In genomic region chr20:58662142-58662473, GRCh38 we compare ENCODE assay signal across 18 cellular contexts. TPM values are rescaled to one million over a fixed set of nuclear protein-coding genes. Genes with fewer than 3 reads are reported as not detected.
DNase-seq lines count a peak whose midpoint lies in the region; ATAC-seq and TF ChIP-seq lines count a peak whose summit lies in the region.
"Had no signal": no experiment of that assay in that cellular context is flagged by ENCODE, and none has a peak within 500 bp of the region (broad histone marks: within the 10 kb centered on the region; RNA-seq: fewer than 3 reads in every experiment).

No MANE protein-coding gene starts in this region.

- no peak overlapping the region for H3K4me3 ChIP-seq in trophoblast cell (ENCODE audit: low read depth, low read length)
- no peak overlapping the region for H3K4me3 ChIP-seq in smooth muscle cell
- H3K4me3 ChIP-seq in sigmoid colon: no peak overlapping the region

- CTCF ChIA-PET in activated CD8-positive, alpha-beta memory T cell treated with anti-CD3 and anti-CD28 coated beads, Interleukin-2, amount 10 ng/mL, durations not matched to agents 7 days and 5 days (lab: Charles Lee): interaction anchor here (2.5 kb wide), 1 partner anchor 11 kb away, joined by 19 read pairs; the partner anchor contains the start of gene STX16

- peaks cover 100% of the 10 kb centered on the region for H4K20me1 ChIP-seq in smooth muscle cell (ENCODE audit: low read depth)

- H3K4me1 ChIP-seq in trophoblast cell (ENCODE audit: control insufficient read depth in 1 of 2, insufficient read depth in 2 of 2, low read length in 2 of 2) (no peaks in the 10 kb centered on the region), smooth muscle cell (ENCODE audit: low read depth) (peaks cover 15% of the 10 kb centered on the region), sigmoid colon (peaks cover 0 to 37% (median 8%) of the 10 kb centered on the region in 4 donors)

- peak overlapping the region; percentile 28 for H3K4me3 Mint-ChIP-seq in activated CD8-positive, alpha-beta memory T cell treated with anti-CD3 and anti-CD28 coated beads, Interleukin-2, amount 10 ng/mL, durations not matched to agents 7 days and 5 days
- peak overlapping the region; percentile 85 for H3K4me3 Mint-ChIP-seq in T-helper 17 cell
- peak overlapping the region; percentile 36 to 70 for H3K4me3 Mint-ChIP-seq in effector memory CD8-positive, alpha-beta T cell

- no peaks in the 10 kb centered on the region for H3K27me3 Mint-ChIP-seq in activated CD8-positive, alpha-beta memory T cell treated with anti-CD3 and anti-CD28 coated beads, Interleukin-2, amount 10 ng/mL, durations not matched to agents 7 days and 5 days
- H3K27me3 Mint-ChIP-seq in T-helper 17 cell: no peaks in the 10 kb centered on the region
- no peaks in the 10 kb centered on the region for H3K27me3 Mint-ChIP-seq in effector memory CD8-positive, alpha-beta T cell

- H2BK12ac ChIP-seq in trophoblast cell (ENCODE audit: low read length): no peak overlapping the region

- H3K27ac ChIP-seq in trophoblast cell (ENCODE audit: low read depth, low read length): no peak overlapping the region
- H3K27ac ChIP-seq in smooth muscle cell (ENCODE audit: low read depth): no peak overlapping the region
- peak overlapping the region in 1 of 4 donors; percentile 14 for H3K27ac ChIP-seq in sigmoid colon

- WGBS in trophoblast cell (ENCODE audit: extremely low coverage, insufficient coverage, insufficient read length): no CpG with 5 or more reads among the region's 4 CpGs
- WGBS in smooth muscle cell (ENCODE audit: low lambda C conversion rate): 99% methylated on average over 4 of the region's 4 CpGs
- WGBS in sigmoid colon, 2 donors: 92 to 93% methylated on average over 4 of the region's 4 CpGs

- no peak overlapping the region for H4K12ac ChIP-seq in trophoblast cell (ENCODE audit: low read depth, low read length)

- TF ChIP-seq CTCF in smooth muscle cell (IDR thresholded peaks at IDR 0.05; ENCODE audit: borderline replicate concordance, insufficient read depth, poor library complexity, severe bottlenecking) (no peak), sigmoid colon (IDR thresholded peaks at IDR 0.05) (no peak)

- peak overlapping the region; percentile 92 for H3K27ac Mint-ChIP-seq in activated CD8-positive, alpha-beta memory T cell treated with anti-CD3 and anti-CD28 coated beads, Interleukin-2, amount 10 ng/mL, durations not matched to agents 7 days and 5 days
- peak overlapping the region; percentile 99 for H3K27ac Mint-ChIP-seq in T-helper 17 cell
- H3K27ac Mint-ChIP-seq in effector memory CD8-positive, alpha-beta T cell: peak overlapping the region; percentile 93 to 97

- no peak overlapping the region for H2BK5ac ChIP-seq in trophoblast cell (ENCODE audit: low read depth, low read length, poor library complexity)

- no peak overlapping the region for H4K91ac ChIP-seq in trophoblast cell (ENCODE audit: low read depth, low read length)

- H2AFZ ChIP-seq in trophoblast cell (ENCODE audit: insufficient read depth, low read length, poor library complexity): no peak overlapping the region
- H2AFZ ChIP-seq in smooth muscle cell (ENCODE audit: low read depth): no peak overlapping the region

- DNase-seq in activated CD8-positive, alpha-beta memory T cell treated with anti-CD3 and anti-CD28 coated beads, Interleukin-2, amount 10 ng/mL, durations not matched to agents 7 days and 5 days: no peak
- no peak for DNase-seq in activated CD8-positive, alpha-beta memory T cell treated with anti-CD3 and anti-CD28 coated beads for 24 hours
- no peak for DNase-seq in T-helper 17 cell
- DNase-seq in effector memory CD8-positive, alpha-beta T cell: no peak
- no peak for DNase-seq in trophoblast cell
- DNase-seq in HK-2 (ENCODE audit: unreplicated experiment): no peak
- DNase-seq in smooth muscle cell (lab: John Stamatoyannopoulos, UW; ENCODE audit: unreplicated experiment): no peak
- no peak for DNase-seq in sigmoid colon
- DNase-seq: effector CD8-positive, alpha-beta T cell; KBM-7; left colon; NCI-H1092; NCI-H2107; NCI-H526 treated with DMSO at 0.1 percent for 48 hours; PC-3; posterior cingulate gyrus; SK-N-SH; stimulated activated CD4-positive, alpha-beta T cell treated with anti-CD3 and anti-CD28 coated beads, Interleukin-15, amount 100 ng/mL, for 24 hours had no signal

- H3K4me2 ChIP-seq in trophoblast cell (ENCODE audit: low read length): no peak overlapping the region
- no peak overlapping the region for H3K4me2 ChIP-seq in smooth muscle cell
- H3K4me2 ChIP-seq: SK-N-SH had no signal

- no peak for TF ChIP-seq EP300 in sigmoid colon (IDR thresholded peaks at IDR 0.05)

- H3K36me3 ChIP-seq in trophoblast cell (ENCODE audit: control insufficient read depth in 1 of 2, insufficient read depth in 2 of 2, low read length in 2 of 2) (peaks cover 10 to 16% of the 10 kb centered on the region in 2 experiments), smooth muscle cell (ENCODE audit: low read depth) (no peaks in the 10 kb centered on the region), sigmoid colon (peaks cover 0 to 38% (median 0%) of the 10 kb centered on the region in 4 donors)

- peaks cover 65% of the 10 kb centered on the region for H3K4me1 Mint-ChIP-seq in activated CD8-positive, alpha-beta memory T cell treated with anti-CD3 and anti-CD28 coated beads, Interleukin-2, amount 10 ng/mL, durations not matched to agents 7 days and 5 days
- peaks cover 51% of the 10 kb centered on the region for H3K4me1 Mint-ChIP-seq in T-helper 17 cell
- peaks cover 36 to 69% of the 10 kb centered on the region in 2 donors for H3K4me1 Mint-ChIP-seq in effector memory CD8-positive, alpha-beta T cell (ENCODE audit: low read depth in 2 of 2)

- no peaks in the 10 kb centered on the region for H3K9me3 Mint-ChIP-seq in activated CD8-positive, alpha-beta memory T cell treated with anti-CD3 and anti-CD28 coated beads, Interleukin-2, amount 10 ng/mL, durations not matched to agents 7 days and 5 days (ENCODE audit: low read depth)
- H3K9me3 Mint-ChIP-seq in effector memory CD8-positive, alpha-beta T cell: no peaks in the 10 kb centered on the region

- H3K36me3 Mint-ChIP-seq in activated CD8-positive, alpha-beta memory T cell treated with anti-CD3 and anti-CD28 coated beads, Interleukin-2, amount 10 ng/mL, durations not matched to agents 7 days and 5 days: peaks cover 52% of the 10 kb centered on the region
- no peaks in the 10 kb centered on the region for H3K36me3 Mint-ChIP-seq in T-helper 17 cell (ENCODE audit: low read depth)
- peaks cover 36% of the 10 kb centered on the region for H3K36me3 Mint-ChIP-seq in effector memory CD8-positive, alpha-beta T cell (ENCODE audit: insufficient read depth)

- H3K9ac ChIP-seq in trophoblast cell (ENCODE audit: low read length) (no peak overlapping the region), smooth muscle cell (ENCODE audit: low read depth) (no peak overlapping the region)
- H3K9ac ChIP-seq: SK-N-SH had no signal

- TF ChIP-seq POLR2A in sigmoid colon (IDR thresholded peaks at IDR 0.05): no peak

- H3K4ac ChIP-seq in trophoblast cell (ENCODE audit: low read depth, low read length): no peak overlapping the region

- no peak overlapping the region for H2AK5ac ChIP-seq in trophoblast cell (ENCODE audit: low read length)

- no peak overlapping the region for H2BK120ac ChIP-seq in trophoblast cell (ENCODE audit: insufficient read depth, low read length, poor library complexity)

- no peak overlapping the region for H3K23ac ChIP-seq in trophoblast cell (ENCODE audit: low read length)

- no peaks in the 10 kb centered on the region for H3K79me1 ChIP-seq in trophoblast cell (ENCODE audit: low read length)

- peak overlapping the region; percentile 91 for H3K18ac ChIP-seq in trophoblast cell (ENCODE audit: low read length)

- H3F3A ChIP-seq in smooth muscle cell (ENCODE audit: low read depth): no peaks in the 10 kb centered on the region

- no peak for ATAC-seq in activated CD8-positive, alpha-beta memory T cell treated with anti-CD3 and anti-CD28 coated beads, Interleukin-2, amount 10 ng/mL, durations not matched to agents 7 days and 5 days
- ATAC-seq in T-helper 17 cell: no peak
- ATAC-seq in effector memory CD8-positive, alpha-beta T cell (replicated peaks): no peak
- ATAC-seq: left colon, PC-3 had no signal

- intact Hi-C loops in sigmoid colon (cut with DNase I): no loop called here

- no peak overlapping the region for H3K14ac ChIP-seq in trophoblast cell (ENCODE audit: low read length)

- H3K9me3 ChIP-seq in T-helper 17 cell (ENCODE audit: control insufficient read depth, low read length, poor library complexity, severe bottlenecking) (no peaks in the 10 kb centered on the region), trophoblast cell (ENCODE audit: insufficient read depth, low read depth, low read length) (no peaks in the 10 kb centered on the region), smooth muscle cell (replicated peaks; ENCODE audit: low read depth) (no peaks in the 10 kb centered on the region), sigmoid colon (no peaks in the 10 kb centered on the region)
- H3K9me3 ChIP-seq: SK-N-SH had no signal

- no peak overlapping the region for H4K8ac ChIP-seq in trophoblast cell (ENCODE audit: low read depth, low read length)

- H3K79me2 ChIP-seq in trophoblast cell (ENCODE audit: control insufficient read depth, insufficient read depth, low read length, poor library complexity) (peaks cover 1% of the 10 kb centered on the region), smooth muscle cell (ENCODE audit: low read depth) (peaks cover 95% of the 10 kb centered on the region)

- H3K27me3 ChIP-seq in trophoblast cell (ENCODE audit: insufficient read depth, low read length) (no peaks in the 10 kb centered on the region), smooth muscle cell (ENCODE audit: low read depth) (no peaks in the 10 kb centered on the region), sigmoid colon (no peaks in the 10 kb centered on the region)

RNA-seq across cellular contexts. Expression of gene STX16, which starts 11.0 kb away (rescaled TPM):
- 100 to 1,000 TPM; 120 to 165 TPM for total RNA-seq in activated CD8-positive, alpha-beta memory T cell treated with anti-CD3 and anti-CD28 coated beads, Interleukin-2, amount 10 ng/mL, durations not matched to agents 7 days and 5 days
- 100 to 1,000 TPM; 161 to 167 TPM for total RNA-seq in T-helper 17 cell
- 26.9 and 28.5 TPM in 2 replicates for polyA plus RNA-seq in trophoblast cell (2013)
- 31.3 and 35.8 TPM in 2 replicates for total RNA-seq in smooth muscle cell
- 22.5 and 38.0 TPM in 2 replicates for polyA plus RNA-seq in smooth muscle cell
- total RNA-seq in sigmoid colon: 100 to 1,000 TPM in 1 of 4 donors, 10 to 100 TPM in 3; 42.8 to 126 (median 57.1) TPM
- 10 to 100 TPM; 14.6 to 43.8 (median 15.6) TPM for polyA plus RNA-seq in sigmoid colon

RNA-seq across cellular contexts. Expression of gene NPEPL1, which starts 30.5 kb away (rescaled TPM):
- 10 to 100 TPM; 19.3 to 30.4 TPM for total RNA-seq in activated CD8-positive, alpha-beta memory T cell treated with anti-CD3 and anti-CD28 coated beads, Interleukin-2, amount 10 ng/mL, durations not matched to agents 7 days and 5 days
- 10 to 100 TPM; 59.2 to 64.8 TPM for total RNA-seq in T-helper 17 cell
- 11.3 and 12.1 TPM in 2 replicates for polyA plus RNA-seq in trophoblast cell (2013)
- total RNA-seq in smooth muscle cell: 12.1 and 17.7 TPM in 2 replicates
- 32.9 and 46.7 TPM in 2 replicates for polyA plus RNA-seq in smooth muscle cell
- 10 to 100 TPM; 22.9 to 65.1 (median 46.0) TPM for total RNA-seq in sigmoid colon
- 10 to 100 TPM; 10.6 to 26.5 (median 16.8) TPM for polyA plus RNA-seq in sigmoid colon

Comparison
In these comparisons a context has a peak if more than half of its experiments do, and no peak if none do; other contexts are left out.
1. H3K4me3 Mint-ChIP-seq: peak in every context shown above with its lines; median percentile 85 in T-helper 17 cell; 53 in effector memory CD8-positive, alpha-beta T cell; 28 in activated CD8-positive, alpha-beta memory T cell treated with anti-CD3 and anti-CD28 coated beads, Interleukin-2, amount 10 ng/mL, durations not matched to agents 7 days and 5 days.